8 cellular contexts compared by ENCODE assay signal in genomic region chr5:60668715-60669304, GRCh38. TPM values are rescaled to one million over a fixed set of nuclear protein-coding genes. Genes with fewer than 3 reads are reported as not detected.
DNase-seq lines count a peak whose midpoint lies in the region; ATAC-seq, FAIRE-seq and TF ChIP-seq lines count a peak whose summit lies in the region.

No MANE protein-coding gene starts in this region.

- TF ChIP-seq CTCF in Calu3 (IDR thresholded peaks at IDR 0.05; ENCODE audit: unreplicated experiment) (no peak), ascending aorta (IDR thresholded peaks at IDR 0.05) (peak; percentile 14 to 66 (median 55)), HepG2 (CRISPR knock-in tag; IDR thresholded peaks at IDR 0.05) (peak; percentile 43; the same call in 1 of the 2 replicates)

- H3K27ac Mint-ChIP-seq in Calu3 (ENCODE audit: unreplicated experiment) = peak overlapping the region; percentile 36
- no peak overlapping the region for H3K27ac Mint-ChIP-seq in activated T-helper 1 cell treated with anti-CD3 and anti-CD28 coated beads, Interleukin-12 subunit alpha, Interleukin-12 subunit beta, Interleukin-2, Interleukin-4 antibody, amounts not matched to agents 30 ng/mL and 10 ng/mL and 1 ng/mL, durations not matched to agents 14 hours and 24 hours and 36 hours

- ATAC-seq in HepG2 (no peak), GM21381 (IDR thresholded peaks at IDR 0.05; ENCODE audit: unreplicated experiment) (no peak), HG03520 (IDR thresholded peaks at IDR 0.05; ENCODE audit: unreplicated experiment) (no peak)

- H3K36me3 ChIP-seq in ascending aorta (no peaks in the 10 kb centered on the region), HepG2 (replicated peaks in 1 of 2; ENCODE audit: control insufficient read depth in 1 of 2, insufficient read depth in 2 of 2, low read length in 2 of 2) (peaks cover 8 to 19% of the 10 kb centered on the region in 2 experiments; a peak in 4 of 5 replicates)

- no peak overlapping the region for H3K4me3 Mint-ChIP-seq in Calu3 (ENCODE audit: low read depth, unreplicated experiment)
- no peak overlapping the region for H3K4me3 Mint-ChIP-seq in activated T-helper 1 cell treated with anti-CD3 and anti-CD28 coated beads, Interleukin-12 subunit alpha, Interleukin-12 subunit beta, Interleukin-2, Interleukin-4 antibody, amounts not matched to agents 30 ng/mL and 10 ng/mL and 1 ng/mL, durations not matched to agents 14 hours and 24 hours and 36 hours

- CTCF ChIA-PET in Calu3 (lab: Charles Lee) (interaction anchor here (1.4 kb wide), 1 partner anchor 31 kb away, joined by 5 read pairs; the partner anchor contains the start of gene DEPDC1B), HepG2 (lab: Yijun Ruan, JAX; ENCODE audit: low intra/inter-chr PET ratio, low total read pairs) (interaction anchor here (1.0 to 1.6 kb wide), 2 partner anchors 9 to 855 kb away, joined by 3 to 5 read pairs; no protein-coding TSS in a partner anchor)

- H3K27ac ChIP-seq in ascending aorta (no peak overlapping the region), HepG2 (ENCODE audit: extremely low read length, insufficient read depth, low read length) (peak overlapping the region; percentile 50)

- TF ChIP-seq RAD21 in HepG2 (CRISPR knock-in tag; IDR thresholded peaks at IDR 0.05) = no peak

- H3K27me3 ChIP-seq in ascending aorta (no peaks in the 10 kb centered on the region), HepG2 (ENCODE audit: control insufficient read depth in 1 of 2, insufficient read depth in 2 of 2, low read length in 2 of 2) (no peaks in the 10 kb centered on the region)

- intact Hi-C loops in Calu3 (cut with micrococcal nuclease; ENCODE audit: unreplicated experiment) (no loop called here), ascending aorta (cut with DNase I) (loop anchor here (5.0 kb wide), 1 partner anchor 857 kb away; no protein-coding TSS in a partner anchor), HepG2 (cut with micrococcal nuclease; ENCODE audit: unreplicated experiment) (no loop called here)
- intact Hi-C loops in activated T-helper 1 cell treated with anti-CD3 and anti-CD28 coated beads, Interleukin-12 subunit alpha, Interleukin-12 subunit beta, Interleukin-2, Interleukin-4 antibody, amounts not matched to agents 30 ng/mL and 10 ng/mL and 1 ng/mL, durations not matched to agents 14 hours and 24 hours and 36 hours (cut with micrococcal nuclease) = loop anchor here (1.0 kb wide), 1 partner anchor 859 kb away; no protein-coding TSS in a partner anchor

- no peak for TF ChIP-seq POLR2A in HepG2 (IDR thresholded peaks at IDR 0.05; ENCODE audit: insufficient read depth in 1 of 2, low read depth in 2 of 2, low read length in 2 of 2)

- FAIRE-seq in HepG2 (lab: Jason Lieb, UNC) = peak; percentile 70

- no peaks in the 10 kb centered on the region for H3K9me3 Mint-ChIP-seq in Calu3 (ENCODE audit: low read depth, unreplicated experiment)
- H3K9me3 Mint-ChIP-seq in activated T-helper 1 cell treated with anti-CD3 and anti-CD28 coated beads, Interleukin-12 subunit alpha, Interleukin-12 subunit beta, Interleukin-2, Interleukin-4 antibody, amounts not matched to agents 30 ng/mL and 10 ng/mL and 1 ng/mL, durations not matched to agents 14 hours and 24 hours and 36 hours = no peaks in the 10 kb centered on the region

- H3K4me1 Mint-ChIP-seq in Calu3 (ENCODE audit: low read depth, unreplicated experiment) = peaks cover 36% of the 10 kb centered on the region
- peaks cover 9% of the 10 kb centered on the region for H3K4me1 Mint-ChIP-seq in activated T-helper 1 cell treated with anti-CD3 and anti-CD28 coated beads, Interleukin-12 subunit alpha, Interleukin-12 subunit beta, Interleukin-2, Interleukin-4 antibody, amounts not matched to agents 30 ng/mL and 10 ng/mL and 1 ng/mL, durations not matched to agents 14 hours and 24 hours and 36 hours (ENCODE audit: low read depth)

- no peak for DNase-seq in Calu3
- DNase-seq in HT-29 (ENCODE audit: low spot score) = peak; percentile 71
- DNase-seq in ascending aorta (ENCODE audit: low spot score in 2 of 2) = no peak
- DNase-seq in HepG2 (ENCODE audit: low spot score) = peak; percentile 33
- no peak for DNase-seq in 8988T
- no peak for DNase-seq in activated T-helper 1 cell treated with anti-CD3 and anti-CD28 coated beads, Interleukin-12 subunit alpha, Interleukin-12 subunit beta, Interleukin-2, Interleukin-4 antibody, amounts not matched to agents 30 ng/mL and 10 ng/mL and 1 ng/mL, durations not matched to agents 14 hours and 24 hours and 36 hours (ENCODE audit: low spot score)

- H3K4me2 ChIP-seq in HepG2 (ENCODE audit: low read depth, low read length) = peak overlapping the region; percentile 61

- POLR2A ChIA-PET in HepG2 (lab: Yijun Ruan, JAX) = interaction anchor here (0.6 kb wide), 1 partner anchor 490 kb away, joined by 3 read pairs; no protein-coding TSS in a partner anchor

- BruUV-seq in Calu3 (replicated peaks; lab: Mats Ljungman, UMichigan) (no TSS peak), HepG2 (replicated peaks; lab: Mats Ljungman, UMichigan) (TSS peak; percentile 2)

- H3K36me3 Mint-ChIP-seq in Calu3 (ENCODE audit: insufficient read depth, unreplicated experiment) = peaks cover 5% of the 10 kb centered on the region
- peaks cover 3% of the 10 kb centered on the region for H3K36me3 Mint-ChIP-seq in activated T-helper 1 cell treated with anti-CD3 and anti-CD28 coated beads, Interleukin-12 subunit alpha, Interleukin-12 subunit beta, Interleukin-2, Interleukin-4 antibody, amounts not matched to agents 30 ng/mL and 10 ng/mL and 1 ng/mL, durations not matched to agents 14 hours and 24 hours and 36 hours (ENCODE audit: low read depth)

- TF ChIP-seq EP300 in HepG2 (IDR thresholded peaks at IDR 0.05; ENCODE audit: low read depth in 2 of 2, low read length in 2 of 2) (no peak), HepG2 (CRISPR knock-in tag; IDR thresholded peaks at IDR 0.05; ENCODE audit: borderline replicate concordance) (no peak)

- in situ Hi-C loops in HepG2 (cut with HindIII; ENCODE audit: extremely low pct_ligation_motif_present, low pct_unique_long_range_greater_than_20kb) = loop anchor here (25.0 kb wide), 1 partner anchor 1282 kb away; no protein-coding TSS in a partner anchor

- H3K4me1 ChIP-seq in ascending aorta (peaks cover 0 to 2% of the 10 kb centered on the region in 2 donors), HepG2 (ENCODE audit: insufficient read depth, low read length) (peaks cover 57% of the 10 kb centered on the region)

- peak overlapping the region; percentile 17; the same call in 1 of the 2 replicates for H3K9ac ChIP-seq in HepG2 (ENCODE audit: insufficient read depth, low read depth, low read length)

- H3K27me3 Mint-ChIP-seq in Calu3 (ENCODE audit: unreplicated experiment) = no peaks in the 10 kb centered on the region
- no peaks in the 10 kb centered on the region for H3K27me3 Mint-ChIP-seq in activated T-helper 1 cell treated with anti-CD3 and anti-CD28 coated beads, Interleukin-12 subunit alpha, Interleukin-12 subunit beta, Interleukin-2, Interleukin-4 antibody, amounts not matched to agents 30 ng/mL and 10 ng/mL and 1 ng/mL, durations not matched to agents 14 hours and 24 hours and 36 hours (ENCODE audit: insufficient read depth)

- no peak overlapping the region for H2AFZ ChIP-seq in HepG2 (ENCODE audit: low read length)

- H3K9me3 ChIP-seq in ascending aorta (no peaks in the 10 kb centered on the region), HepG2 (ENCODE audit: low read length) (no peaks in the 10 kb centered on the region)

- H4K20me1 ChIP-seq in HepG2 (ENCODE audit: insufficient read depth, low read length) = no peaks in the 10 kb centered on the region

- peaks cover 41% of the 10 kb centered on the region for H3K79me2 ChIP-seq in HepG2 (ENCODE audit: insufficient read depth, low read length)

- H3K4me3 ChIP-seq in ascending aorta (no peak overlapping the region), HepG2 (replicated peaks in 1 of 3; ENCODE audit: insufficient read depth in 1 of 3, low read depth in 2 of 3, low read length in 3 of 3) (no peak overlapping the region; a peak in 2 of 6 replicates)

TF ChIP-seq in HepG2, 621 proteins besides CTCF, POLR2A, EP300 and RAD21:
- TF ChIP-seq SMC3 (IDR thresholded peaks at IDR 0.05; ENCODE audit: low read length) (0 out of 2 replicates have a peak, but pooled peaks have one; percentile 6), STAG1 (CRISPR knock-in tag; IDR thresholded peaks at IDR 0.05) (peak; percentile 43), HOXA5 (CRISPR knock-in tag; IDR thresholded peaks at IDR 0.05) (no peak)
TF ChIP-seq in HepG2: peak in this region for 2.

RNA-seq across cellular contexts. Expression of gene DEPDC1B, which starts 31.2 kb away (rescaled TPM):
- total RNA-seq in Calu3 (2022) (63.1 and 80.7 TPM in 2 replicates), ascending aorta (2.4 TPM), HepG2 (2016; rRNA removed; fragmentation: Illumina TruSeq; extraction: Trizol) (51.3 and 78.3 TPM in 2 replicates)
- 18.4 and 20.5 TPM in 2 replicates for total RNA-seq in HT-29 (2014; rRNA removed; shearing (Covaris generic))
- total RNA-seq in HepG2 (2016; cell fraction: cytosol; rRNA removed; fragmentation: Illumina TruSeq; extraction: Trizol; ENCODE audit: low read depth) = 20.3 and 23.4 TPM in 2 replicates
- 50.7 and 80.3 TPM in 2 replicates for total RNA-seq in HepG2 (2016; cell fraction: insoluble cytoplasmic fraction; rRNA removed; fragmentation: Illumina TruSeq; extraction: Trizol)
- 37.8 and 40.8 TPM in 2 replicates for total RNA-seq in HepG2 (2016; cell fraction: membrane; rRNA removed; fragmentation: Illumina TruSeq; extraction: Trizol)
- total RNA-seq in HepG2 (2016; cell fraction: nucleus; rRNA removed; fragmentation: Illumina TruSeq; extraction: Trizol) = 49.8 and 56.2 TPM in 2 replicates
- 17.4 and 29.5 TPM in 2 replicates for polyA plus RNA-seq in HepG2 (2011; rRNA removed)
- 12.4 and 12.8 TPM in 2 replicates for polyA plus RNA-seq in HepG2 (2011; cell fraction: cytosol; rRNA removed)
- polyA plus RNA-seq in HepG2 (2011; cell fraction: nucleus; rRNA removed) = 12.1 and 13.2 TPM in 2 replicates
- 15.8 and 32.2 TPM in 2 replicates for polyA plus RNA-seq in HepG2 (2012)
- 7.2 and 7.9 TPM in 2 replicates for polyA plus RNA-seq in HepG2 (2016; cell fraction: cytosol; fragmentation: Illumina TruSeq; extraction: Trizol; ENCODE audit: low read depth)
- 77.7 and 85.4 TPM in 2 replicates for polyA plus RNA-seq in HepG2 (2016; cell fraction: insoluble cytoplasmic fraction; fragmentation: Illumina TruSeq; extraction: Trizol; ENCODE audit: low read depth)
- 24.4 and 26.0 TPM in 2 replicates for polyA plus RNA-seq in HepG2 (2016; cell fraction: membrane; fragmentation: Illumina TruSeq; extraction: Trizol; ENCODE audit: low read depth)
- polyA plus RNA-seq in HepG2 (2016; cell fraction: nucleus; fragmentation: Illumina TruSeq; extraction: Trizol; ENCODE audit: insufficient read depth, low read depth) = 50.0 and 51.3 TPM in 2 replicates
- 26.5 and 33.0 TPM in 2 replicates for polyA minus RNA-seq in HepG2 (2011; rRNA and poly(A)+ RNA removed; ENCODE audit: low replicate concordance)
- polyA minus RNA-seq in HepG2 (2011; cell fraction: cytosol; rRNA and poly(A)+ RNA removed) = 17.7 and 22.7 TPM in 2 replicates
- polyA minus RNA-seq in HepG2 (2011; cell fraction: nucleus; rRNA and poly(A)+ RNA removed) = 68.6 and 83.3 TPM in 2 replicates
- 19.6 and 21.2 TPM in 2 replicates for total RNA-seq in activated T-helper 1 cell treated with anti-CD3 and anti-CD28 coated beads, Interleukin-12 subunit alpha, Interleukin-12 subunit beta, Interleukin-2, Interleukin-4 antibody, amounts not matched to agents 30 ng/mL and 10 ng/mL and 1 ng/mL, durations not matched to agents 14 hours and 24 hours and 36 hours

Comparison
In these comparisons a context has a peak if more than half of its experiments do, and no peak if none do; other contexts are left out.
1. DNase-seq: peak in HT-29 (single experiment) and HepG2 (single experiment); none in Calu3 (single experiment), ascending aorta (0 of 2), 8988T (single experiment) and activated T-helper 1 cell treated with anti-CD3 and anti-CD28 coated beads, Interleukin-12 subunit alpha, Interleukin-12 subunit beta, Interleukin-2, Interleukin-4 antibody, amounts not matched to agents 30 ng/mL and 10 ng/mL and 1 ng/mL, durations not matched to agents 14 hours and 24 hours and 36 hours (single experiment).
2. intact Hi-C loops: an anchor here in ascending aorta (5.0 kb wide) and activated T-helper 1 cell treated with anti-CD3 and anti-CD28 coated beads, Interleukin-12 subunit alpha, Interleukin-12 subunit beta, Interleukin-2, Interleukin-4 antibody, amounts not matched to agents 30 ng/mL and 10 ng/mL and 1 ng/mL, durations not matched to agents 14 hours and 24 hours and 36 hours (1.0 kb wide); none called in Calu3 and HepG2.